23 cellular contexts compared by ENCODE assay signal in genomic region chr20:59618131-59618530, GRCh38. TPM values are rescaled to one million over a fixed set of nuclear protein-coding genes. Genes with fewer than 3 reads are reported as not detected.
"Had no signal": no experiment of that assay in that cellular context is flagged by ENCODE, and none has a peak within 500 bp of the region (broad histone marks: within the 10 kb centered on the region; RNA-seq: fewer than 3 reads in every experiment).

No MANE protein-coding gene starts in this region.

- H3K27ac ChIP-seq: adrenal gland, cardiac muscle cell, epithelial cell of prostate, neutrophil, pancreas, sigmoid colon, thyroid gland, WERI-Rb-1 had no signal

- ATAC-seq: activated naive CD4-positive, alpha-beta T cell treated with anti-CD3 and anti-CD28 coated beads, Interleukin-2, amount 50 U/mL, for 72 hours; activated T-cell treated with anti-CD3 and anti-CD28 coated beads, Interleukin-2, amount 50 U/mL, for 72 hours; left cardiac atrium; natural killer cell; pancreas; stimulated activated memory B cell treated with anti-CD40 and anti-IgM and Interleukin-4, amounts not matched to agents 10 μg/mL and 1 μg/mL and 100 μg/mL, for 72 hours had no signal

- H3K4me3 ChIP-seq: adrenal gland, cardiac muscle cell, pancreas, sigmoid colon, thyroid gland had no signal

- H3K36me3 ChIP-seq: adrenal gland, cardiac muscle cell, neutrophil, pancreas, sigmoid colon, thyroid gland, WERI-Rb-1 had no signal

- DNase-seq: activated CD4-positive, alpha-beta T cell treated with anti-CD3 and anti-CD28 coated beads for 1 hour; activated CD8-positive, alpha-beta memory T cell treated with anti-CD3 and anti-CD28 coated beads for 24 hours; activated CD8-positive, alpha-beta memory T cell treated with anti-CD3 and anti-CD28 coated beads, Interleukin-2, amount 50 U/mL, for 48 hours; activated gamma-delta T cell treated with Interleukin-2 at 50 U/mL for 16 hours; activated T-cell treated with anti-CD3 and anti-CD28 coated beads, Interleukin-2, amount 50 U/mL, for 72 hours; adrenal gland; endodermal cell; foreskin fibroblast; left cardiac atrium; mesendoderm; natural killer cell; pancreas; sigmoid colon; stimulated activated CD4-positive, alpha-beta T cell treated with anti-CD3 and anti-CD28 coated beads, Interleukin-4, amount 100 ng/mL, for 4 hours; thyroid gland; WERI-Rb-1 had no signal

- H3K27me3 ChIP-seq: adrenal gland, cardiac muscle cell, pancreas, thyroid gland had no signal

- H3K4me1 ChIP-seq: adrenal gland, pancreas, sigmoid colon, thyroid gland had no signal

- H3K9me3 ChIP-seq: adrenal gland, neutrophil, pancreas, sigmoid colon, thyroid gland had no signal

RNA-seq across cellular contexts. Expression of gene PHACTR3, which starts 13.8 kb away (rescaled TPM):
- total RNA-seq: activated naive CD4-positive, alpha-beta T cell treated with anti-CD3 and anti-CD28 coated beads, Interleukin-2, amount 50 U/mL, for 72 hours; activated T-cell treated with anti-CD3 and anti-CD28 coated beads, Interleukin-2, amount 50 U/mL, for 72 hours; glomerular endothelial cell; natural killer cell; T-helper 2 cell treated with Interferon-gamma antibody and Interleukin-4, amounts not matched to agents 100 ng/mL and 5 ng/mL, for 36 hours had no signal
